1 cellular context compared by ENCODE assay signal in genomic region chr9:134135343-134136116, GRCh38.
TF ChIP-seq lines count a peak whose summit lies in the region.

Gene WDR5, plus strand, starts transcription at chr9:134136082. Its CDS starts 3,796 bp downstream, at chr9:134139878.

TF ChIP-seq in HepG2, 621 proteins besides CTCF, POLR2A, EP300 and RAD21 (continued from another document and continues in another):
- TF ChIP-seq ZNF574 (CRISPR knock-in tag; IDR thresholded peaks at IDR 0.05): 0 out of 2 replicates have a peak, but pooled peaks have one; percentile 9
- TF ChIP-seq BCL6 (CRISPR knock-in tag; IDR thresholded peaks at IDR 0.05): no peak; the same call in 1 of the 2 replicates
- TF ChIP-seq RFX5 (IDR thresholded peaks at IDR 0.05; ENCODE audit: low read depth, low read length): no peak
- no peak for TF ChIP-seq RFXAP (CRISPR knock-in tag; IDR thresholded peaks at IDR 0.05; ENCODE audit: borderline replicate concordance)
- TF ChIP-seq NR2F6 (IDR thresholded peaks at IDR 0.05): no peak
- no peak for TF ChIP-seq NR2F6 (CRISPR knock-in tag; IDR thresholded peaks at IDR 0.05)
- TF ChIP-seq ZBTB25 (CRISPR knock-in tag; IDR thresholded peaks at IDR 0.05): no peak
- TF ChIP-seq TCF12 (IDR thresholded peaks at IDR 0.05): no peak
- no peak for TF ChIP-seq TCF12 (CRISPR knock-in tag; IDR thresholded peaks at IDR 0.05)
- TF ChIP-seq ZNF367 (CRISPR knock-in tag; IDR thresholded peaks at IDR 0.05; ENCODE audit: borderline replicate concordance): 0 out of 2 replicates have a peak, but pooled peaks have one; percentile 22
- TF ChIP-seq ZNF605 (CRISPR knock-in tag; IDR thresholded peaks at IDR 0.05): peak; percentile 41; the same call in 1 of the 2 replicates
- no peak for TF ChIP-seq KDM6A (CRISPR knock-in tag; IDR thresholded peaks at IDR 0.05; ENCODE audit: low read depth)
- TF ChIP-seq ZNF564 (CRISPR knock-in tag; IDR thresholded peaks at IDR 0.05): peak; percentile 41
- no peak for TF ChIP-seq CERS6 (CRISPR knock-in tag; IDR thresholded peaks at IDR 0.05)
- peak; percentile 15; the same call in 1 of the 2 replicates for TF ChIP-seq ZNF124 (CRISPR knock-in tag; IDR thresholded peaks at IDR 0.05)
- TF ChIP-seq EZH2 (conservative IDR thresholded peaks at IDR 0.05; ENCODE audit: low read depth, low read length): no peak
- TF ChIP-seq RERE (CRISPR knock-in tag; IDR thresholded peaks at IDR 0.05; ENCODE audit: low read depth): 0 out of 2 replicates have a peak, but pooled peaks have one; percentile 12
- TF ChIP-seq RCOR2 (CRISPR knock-in tag; IDR thresholded peaks at IDR 0.05): no peak
- no peak for TF ChIP-seq STAT5B (CRISPR knock-in tag; IDR thresholded peaks at IDR 0.05)
- no peak for TF ChIP-seq JUNB (CRISPR knock-in tag; IDR thresholded peaks at IDR 0.05; ENCODE audit: borderline replicate concordance)
- TF ChIP-seq ZNF326 (CRISPR knock-in tag; IDR thresholded peaks at IDR 0.05; ENCODE audit: borderline replicate concordance): no peak
- TF ChIP-seq HOXA3 (CRISPR knock-in tag; IDR thresholded peaks at IDR 0.05): peak; percentile 32
- TF ChIP-seq ZNF460 (CRISPR knock-in tag; IDR thresholded peaks at IDR 0.05; ENCODE audit: borderline replicate concordance): no peak
- TF ChIP-seq ZZZ3 (CRISPR knock-in tag; IDR thresholded peaks at IDR 0.05; ENCODE audit: borderline replicate concordance): no peak
- TF ChIP-seq ZNF644 (CRISPR knock-in tag; IDR thresholded peaks at IDR 0.05; ENCODE audit: low read depth): no peak
- TF ChIP-seq GPBP1L1 (CRISPR knock-in tag; IDR thresholded peaks at IDR 0.05): no peak
- no peak for TF ChIP-seq ZNF329 (CRISPR knock-in tag; IDR thresholded peaks at IDR 0.05; ENCODE audit: low read depth)
- no peak for TF ChIP-seq ONECUT2 (CRISPR knock-in tag; IDR thresholded peaks at IDR 0.05)
- TF ChIP-seq ZFP82 (CRISPR knock-in tag; IDR thresholded peaks at IDR 0.05; ENCODE audit: borderline replicate concordance): no peak
- peak; percentile 33; the same call in 1 of the 2 replicates for TF ChIP-seq KDM3A (CRISPR knock-in tag; IDR thresholded peaks at IDR 0.05; ENCODE audit: low read depth)
- TF ChIP-seq RARA (CRISPR knock-in tag; IDR thresholded peaks at IDR 0.05): no peak
- TF ChIP-seq MTA3 (CRISPR knock-in tag; IDR thresholded peaks at IDR 0.05): no peak
- TF ChIP-seq ZHX2 (IDR thresholded peaks at IDR 0.05; ENCODE audit: low read depth): no peak
- TF ChIP-seq ZHX2 (CRISPR knock-in tag; IDR thresholded peaks at IDR 0.05; ENCODE audit: borderline replicate concordance): no peak
- TF ChIP-seq MEIS1 (CRISPR knock-in tag; IDR thresholded peaks at IDR 0.05; ENCODE audit: borderline replicate concordance): no peak
- TF ChIP-seq ZNF501 (CRISPR knock-in tag; IDR thresholded peaks at IDR 0.05): no peak
- TF ChIP-seq SNAPC5 (CRISPR knock-in tag; IDR thresholded peaks at IDR 0.05; ENCODE audit: borderline replicate concordance): no peak
- TF ChIP-seq HOXA5 (CRISPR knock-in tag; IDR thresholded peaks at IDR 0.05): no peak
- no peak for TF ChIP-seq PCBP2 (optimal IDR thresholded peaks at IDR 0.05; ENCODE audit: low read depth, low read length, poor library complexity, severe bottlenecking)
- no peak for TF ChIP-seq HOXA9 (CRISPR knock-in tag; IDR thresholded peaks at IDR 0.05; ENCODE audit: borderline replicate concordance)
- TF ChIP-seq YEATS4 (CRISPR knock-in tag; IDR thresholded peaks at IDR 0.05; ENCODE audit: borderline replicate concordance): no peak; the same call in 1 of the 2 replicates
- no peak for TF ChIP-seq ZNF143 (CRISPR knock-in tag; IDR thresholded peaks at IDR 0.05)
- TF ChIP-seq ZBTB3 (CRISPR knock-in tag; IDR thresholded peaks at IDR 0.05; ENCODE audit: borderline replicate concordance, low read depth): no peak
- no peak for TF ChIP-seq ATF2 (CRISPR knock-in tag; IDR thresholded peaks at IDR 0.05)
- no peak for TF ChIP-seq ZNF547 (CRISPR knock-in tag; IDR thresholded peaks at IDR 0.05)
- TF ChIP-seq ZNF615 (CRISPR knock-in tag; IDR thresholded peaks at IDR 0.05; ENCODE audit: borderline replicate concordance): no peak
- TF ChIP-seq ZNF670 (CRISPR knock-in tag; IDR thresholded peaks at IDR 0.05; ENCODE audit: borderline replicate concordance): no peak
